Comparison of ENCODE assay signal across 22 cellular contexts in genomic region chr1:7235871-7236472, GRCh38.
"Had no signal": no experiment of that assay in that cellular context is flagged by ENCODE, and none has a peak within 500 bp of the region (broad histone marks: within the 10 kb centered on the region; RNA-seq: fewer than 3 reads in every experiment).

No MANE protein-coding gene starts in this region.

- H3K27ac ChIP-seq: esophagus squamous epithelium, gastrocnemius medialis, lower lobe of right lung, sigmoid colon, stomach, suprapubic skin, transverse colon, vagina had no signal

- H3K27ac Mint-ChIP-seq: activated CD4-positive, alpha-beta memory T cell treated with anti-CD3 and anti-CD28 coated beads, Interleukin-2, amount 10 ng/mL, durations not matched to agents 7 days and 5 days; activated CD4-positive, alpha-beta T cell treated with anti-CD3 and anti-CD28 coated beads, Interleukin-2, amount 10 ng/mL, durations not matched to agents 24 days and 14 days; activated naive CD4-positive, alpha-beta T cell treated with anti-CD3 and anti-CD28 coated beads, Interleukin-2, amount 50 U/mL, for 24 hours; effector memory CD8-positive, alpha-beta T cell; naive thymus-derived CD8-positive, alpha-beta T cell; stimulated activated memory B cell treated with anti-CD40 and anti-IgM and Interleukin-4, amounts not matched to agents 10 μg/mL and 1 μg/mL and 100 μg/mL, for 72 hours had no signal

- H3K36me3 Mint-ChIP-seq: activated naive CD4-positive, alpha-beta T cell treated with anti-CD3 and anti-CD28 coated beads, Interleukin-2, amount 50 U/mL, for 24 hours; brain; stimulated activated memory B cell treated with anti-CD40 and anti-IgM and Interleukin-4, amounts not matched to agents 10 μg/mL and 1 μg/mL and 100 μg/mL, for 72 hours had no signal

- H3K4me3 ChIP-seq: esophagus squamous epithelium, gastrocnemius medialis, lower lobe of right lung, sigmoid colon, smooth muscle cell, stomach, suprapubic skin, transverse colon, vagina had no signal

- H3K9me3 ChIP-seq: esophagus squamous epithelium, gastrocnemius medialis, lower lobe of right lung, sigmoid colon, stomach, suprapubic skin, transverse colon, vagina had no signal

- H3K36me3 ChIP-seq: esophagus squamous epithelium, gastrocnemius medialis, lower lobe of right lung, sigmoid colon, stomach, suprapubic skin, transverse colon, vagina had no signal

- H3K4me3 Mint-ChIP-seq: activated CD4-positive, alpha-beta memory T cell treated with anti-CD3 and anti-CD28 coated beads, Interleukin-2, amount 10 ng/mL, durations not matched to agents 7 days and 5 days; activated CD4-positive, alpha-beta T cell treated with anti-CD3 and anti-CD28 coated beads, Interleukin-2, amount 10 ng/mL, durations not matched to agents 24 days and 14 days; activated naive CD4-positive, alpha-beta T cell treated with anti-CD3 and anti-CD28 coated beads, Interleukin-2, amount 50 U/mL, for 24 hours; brain; effector memory CD8-positive, alpha-beta T cell; naive thymus-derived CD8-positive, alpha-beta T cell; stimulated activated memory B cell treated with anti-CD40 and anti-IgM and Interleukin-4, amounts not matched to agents 10 μg/mL and 1 μg/mL and 100 μg/mL, for 72 hours had no signal

- H3K4me1 ChIP-seq: esophagus squamous epithelium, gastrocnemius medialis, lower lobe of right lung, sigmoid colon, suprapubic skin, transverse colon, vagina had no signal

- DNase-seq: activated CD4-positive, alpha-beta memory T cell treated with anti-CD3 and anti-CD28 coated beads, Interleukin-2, amount 10 ng/mL, durations not matched to agents 7 days and 5 days; activated CD4-positive, alpha-beta T cell treated with anti-CD3 and anti-CD28 coated beads, Interleukin-2, amount 10 ng/mL, durations not matched to agents 24 days and 14 days; activated effector memory CD4-positive, alpha-beta T cell treated with anti-CD3 and anti-CD28 coated beads, Interleukin-2, amount 50 U/mL, for 16 hours; activated T-cell treated with anti-CD3 and anti-CD28 coated beads for 4 hours; aorta; dermis blood vessel endothelial cell; effector memory CD8-positive, alpha-beta T cell; esophagus squamous epithelium; gastrocnemius medialis; lower lobe of right lung; naive thymus-derived CD8-positive, alpha-beta T cell; sigmoid colon; stimulated activated CD4-positive, alpha-beta T cell treated with anti-CD3 and anti-CD28 coated beads, Interleukin-15, amount 100 ng/mL, for 24 hours; stomach; T-helper 9 cell; transverse colon had no signal

- H3K27me3 ChIP-seq: gastrocnemius medialis, sigmoid colon, stomach, transverse colon, vagina had no signal

- H3K27me3 Mint-ChIP-seq: brain had no signal

- H3K4me2 ChIP-seq: smooth muscle cell had no signal

- H3K4me1 Mint-ChIP-seq: activated CD4-positive, alpha-beta memory T cell treated with anti-CD3 and anti-CD28 coated beads, Interleukin-2, amount 10 ng/mL, durations not matched to agents 7 days and 5 days; activated CD4-positive, alpha-beta T cell treated with anti-CD3 and anti-CD28 coated beads, Interleukin-2, amount 10 ng/mL, durations not matched to agents 24 days and 14 days; activated naive CD4-positive, alpha-beta T cell treated with anti-CD3 and anti-CD28 coated beads, Interleukin-2, amount 50 U/mL, for 24 hours; stimulated activated memory B cell treated with anti-CD40 and anti-IgM and Interleukin-4, amounts not matched to agents 10 μg/mL and 1 μg/mL and 100 μg/mL, for 72 hours had no signal

- H3K9me3 Mint-ChIP-seq: activated CD4-positive, alpha-beta memory T cell treated with anti-CD3 and anti-CD28 coated beads, Interleukin-2, amount 10 ng/mL, durations not matched to agents 7 days and 5 days; activated CD4-positive, alpha-beta T cell treated with anti-CD3 and anti-CD28 coated beads, Interleukin-2, amount 10 ng/mL, durations not matched to agents 24 days and 14 days; activated naive CD4-positive, alpha-beta T cell treated with anti-CD3 and anti-CD28 coated beads, Interleukin-2, amount 50 U/mL, for 24 hours; effector memory CD8-positive, alpha-beta T cell; stimulated activated memory B cell treated with anti-CD40 and anti-IgM and Interleukin-4, amounts not matched to agents 10 μg/mL and 1 μg/mL and 100 μg/mL, for 72 hours had no signal
